In genomic region chr19:48468806-48469055, GRCh38 we compare ENCODE assay signal across 8 cellular contexts. TPM values are rescaled to one million over a fixed set of nuclear protein-coding genes. Genes with fewer than 3 reads are reported as not detected.
DNase-seq lines count a peak whose midpoint lies in the region; ATAC-seq and TF ChIP-seq lines count a peak whose summit lies in the region.

No MANE protein-coding gene starts in this region.

- no peak for TF ChIP-seq CTCF in DOHH2 (IDR thresholded peaks at IDR 0.05; ENCODE audit: low read depth, low read length, poor library complexity, severe bottlenecking)
- no peak for TF ChIP-seq CTCF in PC-9 (conservative IDR thresholded peaks at IDR 0.05)
- TF ChIP-seq CTCF in progenitor cell of endocrine pancreas (IDR thresholded peaks at IDR 0.05; ENCODE audit: unreplicated experiment), result no peak

- no peaks in the 10 kb centered on the region for H3K9me2 ChIP-seq in DOHH2 (replicated peaks; ENCODE audit: control insufficient read depth, low read length)
- H3K9me2 ChIP-seq in PC-9 (ENCODE audit: insufficient read depth), result no peaks in the 10 kb centered on the region

- DNase-seq in PC-9, result no peak
- no peak for DNase-seq in progenitor cell of endocrine pancreas (ENCODE audit: low spot score, unreplicated experiment)
- no peak for DNase-seq in cerebellar cortex (ENCODE audit: low spot score)
- DNase-seq in NCI-H524 (lab: John Stamatoyannopoulos, UW), result no peak
- DNase-seq in central memory CD4-positive, alpha-beta T cell, result no peak

- H3K79me2 ChIP-seq in DOHH2 (ENCODE audit: control insufficient read depth, low read length), result peaks cover 13% of the 10 kb centered on the region
- H3K79me2 ChIP-seq in PC-9 (ENCODE audit: low read depth), result peaks cover 26% of the 10 kb centered on the region

- CTCF ChIA-PET in PC-9 (lab: Charles Lee), result no interaction called here

- H3K27me3 ChIP-seq in DOHH2 (ENCODE audit: control insufficient read depth, low read length) (no peaks in the 10 kb centered on the region), PC-9 (ENCODE audit: insufficient read depth, low read depth) (no peaks in the 10 kb centered on the region), esophagus (ENCODE audit: control insufficient read depth in 1 of 2, insufficient read depth in 2 of 2, low read length in 2 of 2) (no peaks in the 10 kb centered on the region)

- no peaks in the 10 kb centered on the region for H3K9me3 Mint-ChIP-seq in progenitor cell of endocrine pancreas (ENCODE audit: low read depth)

- no TSS peak for BruUV-seq in PC-9 (replicated peaks; lab: Mats Ljungman, UMichigan)

- H3K36me3 Mint-ChIP-seq in progenitor cell of endocrine pancreas (ENCODE audit: insufficient read depth), result peaks cover 20% of the 10 kb centered on the region

- H2AFZ ChIP-seq in PC-9, result peak overlapping the region; percentile 63; the same call in 1 of the 2 replicates

- H3K4me2 ChIP-seq in DOHH2 (ENCODE audit: low read length) (peak overlapping the region; percentile 79), PC-9 (peak overlapping the region; percentile 75)

- ATAC-seq in GM21423 (IDR thresholded peaks at IDR 0.05; ENCODE audit: unreplicated experiment), result no peak

- H3K4me1 ChIP-seq in DOHH2 (ENCODE audit: control insufficient read depth, low read length) (peaks cover 19% of the 10 kb centered on the region), PC-9 (replicated peaks; ENCODE audit: insufficient read depth) (peaks cover 11% of the 10 kb centered on the region), esophagus (ENCODE audit: control insufficient read depth in 2 of 2, insufficient read depth in 2 of 2, low read length in 1 of 2) (peaks cover 4 to 10% of the 10 kb centered on the region in 2 donors)

- H3K27ac Mint-ChIP-seq in progenitor cell of endocrine pancreas, result peak overlapping the region; percentile 98

- H3K36me3 ChIP-seq in DOHH2 (ENCODE audit: control insufficient read depth, low read length) (peaks cover 36% of the 10 kb centered on the region), PC-9 (ENCODE audit: low read depth) (peaks cover 25% of the 10 kb centered on the region), esophagus (ENCODE audit: control insufficient read depth in 2 of 2, insufficient read depth in 2 of 2, low read length in 1 of 2) (peaks cover 17 to 28% of the 10 kb centered on the region in 2 donors)

- H3K4me3 Mint-ChIP-seq in progenitor cell of endocrine pancreas (ENCODE audit: low read depth), result peak overlapping the region; percentile 92

- H3K9me3 ChIP-seq in DOHH2 (ENCODE audit: control insufficient read depth, insufficient read depth, low read length) (no peaks in the 10 kb centered on the region), PC-9 (ENCODE audit: insufficient read depth, low read depth) (no peaks in the 10 kb centered on the region), esophagus (ENCODE audit: control insufficient read depth in 2 of 2, insufficient read depth in 1 of 2, low read depth in 1 of 2, low read length in 1 of 2) (no peaks in the 10 kb centered on the region)

- 0 out of 2 replicates have a peak, but pooled peaks cover 5% of the 10 kb centered on the region for H3F3A ChIP-seq in DOHH2 (ENCODE audit: control insufficient read depth, insufficient read depth)
- H3F3A ChIP-seq in PC-9 (ENCODE audit: insufficient read depth, low read depth), result peaks cover 38% of the 10 kb centered on the region

- H4K20me1 ChIP-seq in DOHH2 (ENCODE audit: control insufficient read depth, insufficient read depth, low read depth, low read length) (peaks cover 11% of the 10 kb centered on the region), PC-9 (ENCODE audit: insufficient read depth) (peaks cover 25% of the 10 kb centered on the region)

- intact Hi-C loops in PC-9 (cut with micrococcal nuclease; ENCODE audit: unreplicated experiment), result loop anchor here (1.0 to 5.0 kb wide), 3 partner anchors 23 to 71 kb away; partner anchors contain the start of gene GRWD1

- H3K27me3 Mint-ChIP-seq in progenitor cell of endocrine pancreas, result no peaks in the 10 kb centered on the region

- WGBS in esophagus, 2 donors, result 0% methylated on average over 13 of the region's 13 CpGs

- POLR2A ChIA-PET in PC-9 (lab: Charles Lee; ENCODE audit: unreplicated experiment), result no interaction called here

- H3K4me3 ChIP-seq in DOHH2 (ENCODE audit: low read length), result peak overlapping the region; percentile 72
- H3K4me3 ChIP-seq in PC-9, result peak overlapping the region; percentile 53; the same call in 1 of the 2 replicates
- H3K4me3 ChIP-seq in esophagus (ENCODE audit: low read depth in 1 of 2, low read length in 2 of 2), result peak overlapping the region; percentile 27 to 30

- peaks cover 7% of the 10 kb centered on the region for H3K4me1 Mint-ChIP-seq in progenitor cell of endocrine pancreas (ENCODE audit: low read depth)

- H3K27ac ChIP-seq in DOHH2 (ENCODE audit: low read depth, low read length) (peak overlapping the region; percentile 27; the same call in 1 of the 2 replicates), PC-9 (no peak overlapping the region), esophagus (ENCODE audit: low read depth in 2 of 2, low read length in 1 of 2) (peak overlapping the region; percentile 30 to 75)

RNA-seq across cellular contexts. Expression of gene CYTH2, which starts 0.4 kb away (rescaled TPM):
- total RNA-seq in PC-9 (2021) (74.4 and 93.0 TPM in 2 replicates), progenitor cell of endocrine pancreas (248 TPM in 2 replicates)
- 10 to 100 TPM; 52.2 to 59.3 TPM for polyA plus RNA-seq in esophagus

RNA-seq across cellular contexts. Expression of gene KCNJ14, which starts 13.4 kb away (rescaled TPM):
- total RNA-seq in PC-9 (2021) (5.4 and 8.3 TPM in 2 replicates), progenitor cell of endocrine pancreas (2.0 TPM in 2 replicates)
- polyA plus RNA-seq in esophagus, result 1 to 10 TPM in 1 of 2 donors, under 1 TPM in 1; 0.54 to 1.0 TPM

RNA-seq across cellular contexts. Expression of gene GRWD1, which starts 22.9 kb away (rescaled TPM):
- total RNA-seq in PC-9 (2021), result 35.5 and 44.2 TPM in 2 replicates
- 10 to 100 TPM in 1 of 2 donors, 1 to 10 TPM in 1; 6.2 to 18.1 TPM for polyA plus RNA-seq in esophagus
- 35.7 and 35.9 TPM in 2 replicates for total RNA-seq in progenitor cell of endocrine pancreas

RNA-seq across cellular contexts. Expression of gene LMTK3, which starts 42.9 kb away (rescaled TPM):
- total RNA-seq in PC-9 (2021), result 13.9 and 19.6 TPM in 2 replicates
- 1 to 10 TPM; 2.9 to 7.5 TPM for polyA plus RNA-seq in esophagus
- total RNA-seq in progenitor cell of endocrine pancreas, result 11.4 and 12.7 TPM in 2 replicates
